ENCODE assay signal across 9 cellular contexts in genomic region chr15:73927476-73928240, GRCh38. TPM values are rescaled to one million over a fixed set of nuclear protein-coding genes. Genes with fewer than 3 reads are reported as not detected.
DNase-seq lines count a peak whose midpoint lies in the region; ATAC-seq, FAIRE-seq and TF ChIP-seq lines count a peak whose summit lies in the region.
"Had no signal": no experiment of that assay in that cellular context is flagged by ENCODE, and none has a peak within 500 bp of the region (broad histone marks: within the 10 kb centered on the region; RNA-seq: fewer than 3 reads in every experiment).

No MANE protein-coding gene starts in this region.

- H3K4me3 Mint-ChIP-seq in activated B cell treated with CpG ODN at 0.5 μM for 24 hours = peak overlapping the region; percentile 70

- DNase-seq in DMS114 treated with DMSO at 0.1 percent for 48 hours (lab: John Stamatoyannopoulos, UW; ENCODE audit: unreplicated experiment) (peak; percentile 37), activated B cell treated with CpG ODN at 0.5 μM for 24 hours (peak; percentile 70), bronchial epithelial cell (ENCODE audit: low read depth) (no peak), left colon (peak; percentile 59 to 75), AG08395 (ENCODE audit: low spot score) (no peak)
- DNase-seq in stimulated activated CD4-positive, alpha-beta T cell treated with anti-CD3 and anti-CD28 coated beads, Interleukin-4, amount 100 ng/mL, for 1 hour = peak; percentile 83

- H2AFZ ChIP-seq in KMS-11 (ENCODE audit: low read depth) = peak overlapping the region; percentile 41; the same call in 1 of the 2 replicates

- H3K4me2 ChIP-seq in KMS-11 = peak overlapping the region; percentile 29; the same call in 1 of the 2 replicates

- POLR2A ChIA-PET in activated B cell treated with CpG ODN at 0.5 μM for 24 hours (lab: Charles Lee) = interaction anchor here (0.9 kb wide), 1 partner anchor 38 kb away, joined by 3 read pairs; no protein-coding TSS in a partner anchor

- H3K27me3 Mint-ChIP-seq in activated B cell treated with CpG ODN at 0.5 μM for 24 hours = peaks cover 32% of the 10 kb centered on the region

- no peaks in the 10 kb centered on the region for H4K20me1 ChIP-seq in KMS-11 (ENCODE audit: insufficient read depth)

- H3K4me3 ChIP-seq in KMS-11 (IDR thresholded peaks at IDR 0.05; ENCODE audit: insufficient read depth, low read depth, low read length) = no peak overlapping the region
- H3K4me3 ChIP-seq in bronchial epithelial cell (ENCODE audit: low read depth, low read length) = peak overlapping the region; percentile 53

- FAIRE-seq in bronchial epithelial cell (lab: Jason Lieb, UNC) = no peak

- H3K4me1 Mint-ChIP-seq in activated B cell treated with CpG ODN at 0.5 μM for 24 hours = peaks cover 12% of the 10 kb centered on the region

- CTCF ChIA-PET in activated B cell treated with CpG ODN at 0.5 μM for 24 hours (lab: Charles Lee) = interaction anchor here (0.7 to 1.5 kb wide), 5 partner anchors 12 to 54 kb away, joined by 3 to 6 read pairs (median 4); partner anchors contain the start of gene TBC1D21

- H3K4me1 ChIP-seq in KMS-11 (ENCODE audit: low read depth, poor library complexity, severe bottlenecking) = no peaks in the 10 kb centered on the region

- ATAC-seq in activated B cell treated with CpG ODN at 0.5 μM for 24 hours (ENCODE audit: low read depth) (peak; percentile 91), left colon (peak; percentile 84), GM18520 (IDR thresholded peaks at IDR 0.05; ENCODE audit: unreplicated experiment) (no peak)

- no peak overlapping the region for H3K27ac Mint-ChIP-seq in activated B cell treated with CpG ODN at 0.5 μM for 24 hours

- H3K79me2 ChIP-seq in KMS-11 (ENCODE audit: insufficient read depth, low read depth) = no peaks in the 10 kb centered on the region

- H3K36me3 Mint-ChIP-seq in activated B cell treated with CpG ODN at 0.5 μM for 24 hours (ENCODE audit: low read depth) = no peaks in the 10 kb centered on the region

- peak; percentile 33 for TF ChIP-seq CTCF in KMS-11 (conservative IDR thresholded peaks at IDR 0.05; ENCODE audit: low read depth, low read length)
- no peak for TF ChIP-seq CTCF in activated B cell treated with CpG ODN at 0.5 μM for 24 hours (IDR thresholded peaks at IDR 0.05)
- TF ChIP-seq CTCF in bronchial epithelial cell (IDR thresholded peaks at IDR 0.05; ENCODE audit: insufficient read depth, low read length, severe bottlenecking) = peak; percentile 66

- peaks cover 8% of the 10 kb centered on the region; the same call in 1 of the 2 replicates for H3K27me3 ChIP-seq in KMS-11 (ENCODE audit: insufficient read depth, low read depth)
- H3K27me3 ChIP-seq in bronchial epithelial cell (ENCODE audit: control insufficient read depth, insufficient read depth, low read length) = no peaks in the 10 kb centered on the region

- H3K36me3 ChIP-seq in KMS-11 (ENCODE audit: insufficient read depth) = no peaks in the 10 kb centered on the region
- H3K36me3 ChIP-seq in bronchial epithelial cell (ENCODE audit: control insufficient read depth, insufficient read depth, low read length) = no peaks in the 10 kb centered on the region

- intact Hi-C loops in activated B cell treated with CpG ODN at 0.5 μM for 24 hours (cut with micrococcal nuclease) = loop anchor here (5.0 to 10.0 kb wide), 2 partner anchors 293 to 995 kb away; partner anchors contain the start of gene NPTN
- intact Hi-C loops in left colon (cut with DNase I, micrococcal nuclease) = no loop called here

- no peak overlapping the region for H3K9ac ChIP-seq in KMS-11

- no peaks in the 10 kb centered on the region for H3K9me3 Mint-ChIP-seq in activated B cell treated with CpG ODN at 0.5 μM for 24 hours

- H3K27ac ChIP-seq in KMS-11 = no peak overlapping the region

RNA-seq across cellular contexts. Expression of gene LOXL1, which starts 1.4 kb away (rescaled TPM):
- total RNA-seq in activated B cell treated with CpG ODN at 0.5 μM for 24 hours (0.61 and 1.1 TPM in 2 replicates), bronchial epithelial cell (5.3 and 7.2 TPM in 2 replicates), left colon (1 to 10 TPM; 2.0 to 2.5 TPM)

RNA-seq across cellular contexts. Expression of gene TBC1D21, which starts 54.3 kb away (rescaled TPM):
- total RNA-seq in activated B cell treated with CpG ODN at 0.5 μM for 24 hours (not detected in 2 replicates), bronchial epithelial cell (not detected in 2 replicates), left colon (not detected)
- total RNA-seq: activated CD8-positive, alpha-beta memory T cell treated with anti-CD3 and anti-CD28 coated beads for 36 hours had no signal

Comparison
In these comparisons a context has a peak if more than half of its experiments do, and no peak if none do; other contexts are left out.
1. DNase-seq: peak in DMS114 treated with DMSO at 0.1 percent for 48 hours (single experiment), activated B cell treated with CpG ODN at 0.5 μM for 24 hours (single experiment), left colon (2 of 2) and stimulated activated CD4-positive, alpha-beta T cell treated with anti-CD3 and anti-CD28 coated beads, Interleukin-4, amount 100 ng/mL, for 1 hour (single experiment); none in bronchial epithelial cell (single experiment) and AG08395 (single experiment).